9 cellular contexts compared by ENCODE assay signal in the genomic region with DNA sequence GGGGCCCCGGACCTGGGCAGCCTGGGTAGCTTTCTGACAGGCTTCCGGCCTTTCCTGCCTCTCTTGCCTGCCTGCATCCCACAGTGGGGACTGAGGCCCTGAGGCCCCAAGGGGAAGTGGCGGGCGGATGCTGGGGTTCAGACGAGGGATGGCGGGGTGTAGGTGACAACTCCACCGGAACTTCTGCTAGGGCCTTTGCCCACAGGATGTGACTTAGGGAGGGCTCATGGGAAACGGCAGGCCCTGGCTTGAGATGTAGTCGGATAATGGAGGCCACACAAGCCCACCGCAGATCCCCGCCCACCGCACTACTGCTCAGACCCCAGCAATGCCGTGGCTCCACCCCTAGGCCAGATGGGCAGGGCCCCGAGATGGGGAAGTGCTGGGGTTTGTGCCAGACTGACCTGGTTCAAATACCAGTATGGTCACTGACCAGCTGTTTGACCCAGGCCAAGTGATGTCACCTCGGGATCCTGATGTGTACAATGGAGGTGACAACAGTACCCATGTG. TPM values are rescaled to one million over a fixed set of nuclear protein-coding genes. Genes with fewer than 3 reads are reported as not detected.
DNase-seq lines count a peak whose midpoint lies in the region; ATAC-seq and TF ChIP-seq lines count a peak whose summit lies in the region.
"Had no signal": no experiment of that assay in that cellular context is flagged by ENCODE, and none has a peak within 500 bp of the region (broad histone marks: within the 10 kb centered on the region; RNA-seq: fewer than 3 reads in every experiment).

No MANE protein-coding gene starts in this region.

- DNase-seq in GM13977 (ENCODE audit: low spot score) (peak; percentile 66), dermis microvascular lymphatic vessel endothelial cell (ENCODE audit: low read depth in 2 of 2) (peak; percentile 59 to 84), HK-2 (ENCODE audit: unreplicated experiment) (no peak), COLO668 (lab: John Stamatoyannopoulos, UW; ENCODE audit: unreplicated experiment) (no peak), brain microvascular endothelial cell (no peak)
- DNase-seq in activated CD4-positive, CD25-positive, alpha-beta regulatory T cell treated with anti-CD3 and anti-CD28 coated beads, Interleukin-2, amount 50 U/mL, for 16 hours (ENCODE audit: low read depth, low spot score), result peak; percentile 46

- ATAC-seq in GM21447 (IDR thresholded peaks at IDR 0.05; ENCODE audit: unreplicated experiment), result no peak

- H3K27me3 ChIP-seq in brain microvascular endothelial cell (replicated peaks), result no peaks in the 10 kb centered on the region

- in situ Hi-C loops in GM13977 (cut with MboI; ENCODE audit: low pct_unique_long_range_greater_than_20kb, low sequenced_read_pairs, unreplicated experiment) (loop anchor here (10.0 kb wide), 1 partner anchor 132 kb away; the partner anchor contains the start of gene ST6GALNAC4), brain microvascular endothelial cell (cut with HindIII; ENCODE audit: low pct_ligation_motif_present, low sequenced_read_pairs) (no loop called here)

- H3K36me3 ChIP-seq in brain microvascular endothelial cell (replicated peaks), result peaks cover 17% of the 10 kb centered on the region

- TF ChIP-seq CTCF in GM13977 (IDR thresholded peaks at IDR 0.05; ENCODE audit: extremely low read depth, insufficient read depth, missing control alignments) (no peak), brain microvascular endothelial cell (IDR thresholded peaks at IDR 0.05; ENCODE audit: low read depth, low read length, missing control alignments) (no peak)

- H3K4me3 ChIP-seq in skin epidermis (no peak overlapping the region), brain microvascular endothelial cell (ENCODE audit: low read depth, low read length) (no peak overlapping the region)

- peak overlapping the region in 20 of 21 experiments; percentile 50 to 99 (median 94) for H3K27ac ChIP-seq in skin epidermis
- H3K27ac ChIP-seq in brain microvascular endothelial cell, result no peak overlapping the region

RNA-seq across cellular contexts. Expression of gene CDK9, which starts 2.7 kb away (rescaled TPM):
- 75.0 and 93.9 TPM in 2 replicates for total RNA-seq in dermis microvascular lymphatic vessel endothelial cell

RNA-seq across cellular contexts. Expression of gene SH2D3C, which starts 4.7 kb away (rescaled TPM):
- total RNA-seq in dermis microvascular lymphatic vessel endothelial cell, result 61.5 and 100 TPM in 2 replicates
- total RNA-seq: bronchial epithelial cell had no signal

RNA-seq across cellular contexts. Expression of gene FPGS, which starts 19.5 kb away (rescaled TPM):
- 60.3 and 64.5 TPM in 2 replicates for total RNA-seq in dermis microvascular lymphatic vessel endothelial cell

RNA-seq across cellular contexts. Expression of gene TOR2A, which starts 48.1 kb away (rescaled TPM):
- total RNA-seq in dermis microvascular lymphatic vessel endothelial cell, result 5.3 and 7.6 TPM in 2 replicates

Comparison
In these comparisons a context has a peak if more than half of its experiments do, and no peak if none do; other contexts are left out.
1. DNase-seq: peak in GM13977 (single experiment), activated CD4-positive, CD25-positive, alpha-beta regulatory T cell treated with anti-CD3 and anti-CD28 coated beads, Interleukin-2, amount 50 U/mL, for 16 hours (single experiment) and dermis microvascular lymphatic vessel endothelial cell (2 of 2); none in HK-2 (single experiment), COLO668 (single experiment) and brain microvascular endothelial cell (single experiment).